In the genomic region with DNA sequence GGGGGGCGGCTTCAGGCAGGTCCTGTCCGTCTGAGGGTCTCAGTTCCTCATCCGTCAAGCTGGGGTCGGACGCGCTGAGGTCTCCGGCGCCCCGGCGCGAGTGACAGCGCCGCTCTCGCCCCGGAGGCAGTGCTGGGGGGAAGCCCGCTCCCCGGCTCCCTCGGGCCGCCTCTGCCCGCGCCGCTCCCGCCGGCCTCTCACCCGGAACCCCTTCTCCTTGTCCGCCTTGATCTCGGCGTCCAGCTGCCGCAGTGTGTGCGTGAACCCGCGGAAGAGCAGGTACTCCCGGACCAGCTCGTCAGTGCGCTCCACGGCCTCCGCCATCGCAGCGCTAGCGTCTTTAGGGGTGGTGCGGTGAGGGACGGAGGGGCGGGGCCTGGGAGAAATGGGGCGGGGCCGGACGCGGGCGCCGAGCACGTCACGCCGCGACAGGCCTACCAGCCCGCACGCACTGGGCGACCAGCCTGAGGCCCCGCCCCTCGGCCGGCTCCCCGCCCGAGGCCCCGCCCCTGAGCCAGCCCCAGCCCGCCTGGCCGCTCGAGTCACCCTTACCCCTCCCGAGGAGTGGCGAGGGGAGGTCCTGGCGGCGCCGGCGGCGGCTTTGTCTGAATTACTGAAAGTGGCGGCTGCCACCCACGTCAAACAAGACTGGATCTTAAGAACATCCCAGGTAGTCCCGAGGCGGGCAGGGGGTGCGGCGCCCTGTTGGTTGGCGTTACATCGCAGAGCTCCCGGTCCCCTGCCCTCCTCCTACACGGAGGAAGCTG, we compare ENCODE assay signal across 1 cellular context.
A peak's percentile ranks its signal among the peaks of the same experiment; 100 is the strongest.
TF ChIP-seq lines count a peak whose summit lies in the region.

A gene (minus strand): TSS at position 348 of the 767 bp plus-strand sequence. CDS start 24 bp downstream, at position 324.

TF ChIP-seq in WTC11, 78 proteins besides CTCF, POLR2A, EP300 and RAD21 (continued from another document):
- TF ChIP-seq FOXJ3 (CRISPR knock-in tag; IDR thresholded peaks at IDR 0.05; ENCODE audit: borderline replicate concordance) (no peak), CREB1 (CRISPR knock-in tag; IDR thresholded peaks at IDR 0.05) (no peak), HMGA2 (CRISPR knock-in tag; IDR thresholded peaks at IDR 0.05) (no peak), FOXK1 (CRISPR knock-in tag; IDR thresholded peaks at IDR 0.05) (no peak), EMX1 (CRISPR knock-in tag; IDR thresholded peaks at IDR 0.05) (no peak)
- TF ChIP-seq, protein P1, sequence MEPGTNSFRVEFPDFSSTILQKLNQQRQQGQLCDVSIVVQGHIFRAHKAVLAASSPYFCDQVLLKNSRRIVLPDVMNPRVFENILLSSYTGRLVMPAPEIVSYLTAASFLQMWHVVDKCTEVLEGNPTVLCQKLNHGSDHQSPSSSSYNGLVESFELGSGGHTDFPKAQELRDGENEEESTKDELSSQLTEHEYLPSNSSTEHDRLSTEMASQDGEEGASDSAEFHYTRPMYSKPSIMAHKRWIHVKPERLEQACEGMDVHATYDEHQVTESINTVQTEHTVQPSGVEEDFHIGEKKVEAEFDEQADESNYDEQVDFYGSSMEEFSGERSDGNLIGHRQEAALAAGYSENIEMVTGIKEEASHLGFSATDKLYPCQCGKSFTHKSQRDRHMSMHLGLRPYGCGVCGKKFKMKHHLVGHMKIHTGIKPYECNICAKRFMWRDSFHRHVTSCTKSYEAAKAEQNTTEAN (CRISPR knock-in tag; IDR thresholded peaks at IDR 0.05), result no peak
- TF ChIP-seq, protein P2, sequence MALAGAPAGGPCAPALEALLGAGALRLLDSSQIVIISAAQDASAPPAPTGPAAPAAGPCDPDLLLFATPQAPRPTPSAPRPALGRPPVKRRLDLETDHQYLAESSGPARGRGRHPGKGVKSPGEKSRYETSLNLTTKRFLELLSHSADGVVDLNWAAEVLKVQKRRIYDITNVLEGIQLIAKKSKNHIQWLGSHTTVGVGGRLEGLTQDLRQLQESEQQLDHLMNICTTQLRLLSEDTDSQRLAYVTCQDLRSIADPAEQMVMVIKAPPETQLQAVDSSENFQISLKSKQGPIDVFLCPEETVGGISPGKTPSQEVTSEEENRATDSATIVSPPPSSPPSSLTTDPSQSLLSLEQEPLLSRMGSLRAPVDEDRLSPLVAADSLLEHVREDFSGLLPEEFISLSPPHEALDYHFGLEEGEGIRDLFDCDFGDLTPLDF (CRISPR knock-in tag; IDR thresholded peaks at IDR 0.05), result 0 out of 2 replicates have a peak, but pooled peaks have one; percentile 19
- TF ChIP-seq, protein P3, sequence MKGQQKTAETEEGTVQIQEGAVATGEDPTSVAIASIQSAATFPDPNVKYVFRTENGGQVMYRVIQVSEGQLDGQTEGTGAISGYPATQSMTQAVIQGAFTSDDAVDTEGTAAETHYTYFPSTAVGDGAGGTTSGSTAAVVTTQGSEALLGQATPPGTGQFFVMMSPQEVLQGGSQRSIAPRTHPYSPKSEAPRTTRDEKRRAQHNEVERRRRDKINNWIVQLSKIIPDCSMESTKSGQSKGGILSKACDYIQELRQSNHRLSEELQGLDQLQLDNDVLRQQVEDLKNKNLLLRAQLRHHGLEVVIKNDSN (CRISPR knock-in tag; IDR thresholded peaks at IDR 0.05), result no peak
- TF ChIP-seq, protein P4, sequence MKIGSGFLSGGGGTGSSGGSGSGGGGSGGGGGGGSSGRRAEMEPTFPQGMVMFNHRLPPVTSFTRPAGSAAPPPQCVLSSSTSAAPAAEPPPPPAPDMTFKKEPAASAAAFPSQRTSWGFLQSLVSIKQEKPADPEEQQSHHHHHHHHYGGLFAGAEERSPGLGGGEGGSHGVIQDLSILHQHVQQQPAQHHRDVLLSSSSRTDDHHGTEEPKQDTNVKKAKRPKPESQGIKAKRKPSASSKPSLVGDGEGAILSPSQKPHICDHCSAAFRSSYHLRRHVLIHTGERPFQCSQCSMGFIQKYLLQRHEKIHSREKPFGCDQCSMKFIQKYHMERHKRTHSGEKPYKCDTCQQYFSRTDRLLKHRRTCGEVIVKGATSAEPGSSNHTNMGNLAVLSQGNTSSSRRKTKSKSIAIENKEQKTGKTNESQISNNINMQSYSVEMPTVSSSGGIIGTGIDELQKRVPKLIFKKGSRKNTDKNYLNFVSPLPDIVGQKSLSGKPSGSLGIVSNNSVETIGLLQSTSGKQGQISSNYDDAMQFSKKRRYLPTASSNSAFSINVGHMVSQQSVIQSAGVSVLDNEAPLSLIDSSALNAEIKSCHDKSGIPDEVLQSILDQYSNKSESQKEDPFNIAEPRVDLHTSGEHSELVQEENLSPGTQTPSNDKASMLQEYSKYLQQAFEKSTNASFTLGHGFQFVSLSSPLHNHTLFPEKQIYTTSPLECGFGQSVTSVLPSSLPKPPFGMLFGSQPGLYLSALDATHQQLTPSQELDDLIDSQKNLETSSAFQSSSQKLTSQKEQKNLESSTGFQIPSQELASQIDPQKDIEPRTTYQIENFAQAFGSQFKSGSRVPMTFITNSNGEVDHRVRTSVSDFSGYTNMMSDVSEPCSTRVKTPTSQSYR (CRISPR knock-in tag; IDR thresholded peaks at IDR 0.05), result no peak
- TF ChIP-seq, protein P5, sequence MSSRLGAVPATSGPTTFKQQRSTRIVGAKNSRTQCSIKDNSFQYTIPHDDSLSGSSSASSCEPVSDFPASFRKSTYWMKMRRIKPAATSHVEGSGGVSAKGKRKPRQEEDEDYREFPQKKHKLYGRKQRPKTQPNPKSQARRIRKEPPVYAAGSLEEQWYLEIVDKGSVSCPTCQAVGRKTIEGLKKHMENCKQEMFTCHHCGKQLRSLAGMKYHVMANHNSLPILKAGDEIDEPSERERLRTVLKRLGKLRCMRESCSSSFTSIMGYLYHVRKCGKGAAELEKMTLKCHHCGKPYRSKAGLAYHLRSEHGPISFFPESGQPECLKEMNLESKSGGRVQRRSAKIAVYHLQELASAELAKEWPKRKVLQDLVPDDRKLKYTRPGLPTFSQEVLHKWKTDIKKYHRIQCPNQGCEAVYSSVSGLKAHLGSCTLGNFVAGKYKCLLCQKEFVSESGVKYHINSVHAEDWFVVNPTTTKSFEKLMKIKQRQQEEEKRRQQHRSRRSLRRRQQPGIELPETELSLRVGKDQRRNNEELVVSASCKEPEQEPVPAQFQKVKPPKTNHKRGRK (CRISPR knock-in tag; IDR thresholded peaks at IDR 0.05; ENCODE audit: borderline replicate concordance), result no peak
